ENCODE assay signal across 15 cellular contexts in the genomic region with DNA sequence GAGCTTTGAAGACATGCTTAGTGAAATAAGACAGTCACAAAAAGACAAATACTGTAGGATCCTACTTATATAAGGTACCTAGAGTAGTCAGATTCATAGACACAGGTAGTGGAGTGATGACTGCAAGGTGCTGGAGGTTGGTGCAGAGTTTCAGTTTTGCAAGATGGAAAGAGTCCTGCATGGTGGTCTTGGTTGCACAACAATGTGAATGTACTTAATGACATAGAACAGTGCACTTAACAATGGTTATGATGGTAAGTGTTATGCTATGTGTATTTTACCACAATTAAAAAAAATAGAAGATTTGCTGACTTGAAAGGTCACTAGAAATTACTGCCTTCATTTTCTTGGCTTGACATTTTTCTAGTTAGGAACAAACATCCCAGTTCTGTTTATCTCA. TPM values are rescaled to one million over a fixed set of nuclear protein-coding genes. Genes with fewer than 3 reads are reported as not detected.
DNase-seq lines count a peak whose midpoint lies in the region; ATAC-seq and TF ChIP-seq lines count a peak whose summit lies in the region.
"Had no signal": no experiment of that assay in that cellular context is flagged by ENCODE, and none has a peak within 500 bp of the region (broad histone marks: within the 10 kb centered on the region; RNA-seq: fewer than 3 reads in every experiment).

No MANE protein-coding gene starts in this region.

- H4K20me1 ChIP-seq in BLaER1: peaks cover 32% of the 10 kb centered on the region

- no peak overlapping the region for H3K4me3 ChIP-seq in BLaER1
- H3K4me3 ChIP-seq in CD8-positive, alpha-beta T cell (ENCODE audit: low read depth, low read length): no peak overlapping the region
- H3K4me3 ChIP-seq in mesenchymal stem cell (ENCODE audit: insufficient read depth in 1 of 2, low read depth in 1 of 2, low read length in 2 of 2): no peak overlapping the region
- H3K4me3 ChIP-seq: SK-N-MC had no signal

- H3K27ac ChIP-seq in BLaER1 (no peak overlapping the region), VCaP (peak overlapping the region; percentile 56), mesenchymal stem cell (ENCODE audit: low read length, poor library complexity, severe bottlenecking) (no peak overlapping the region)
- no peak overlapping the region for H3K27ac ChIP-seq in CD8-positive, alpha-beta T cell (ENCODE audit: low read depth, low read length)
- H3K27ac ChIP-seq: SK-N-MC had no signal

- no peaks in the 10 kb centered on the region for H3K27me3 ChIP-seq in BLaER1
- H3K27me3 ChIP-seq in CD8-positive, alpha-beta T cell (ENCODE audit: insufficient read depth, low read length): no peaks in the 10 kb centered on the region
- no peaks in the 10 kb centered on the region for H3K27me3 ChIP-seq in mesenchymal stem cell (ENCODE audit: control insufficient read depth in 1 of 2, insufficient read depth in 1 of 2, low read length in 2 of 2)

- H3K79me1 ChIP-seq in mesenchymal stem cell (replicated peaks; ENCODE audit: low read length, poor library complexity, severe bottlenecking): peaks cover 34% of the 10 kb centered on the region

- H3K4me1 Mint-ChIP-seq in CD8-positive, alpha-beta T cell (ENCODE audit: low read depth): peaks cover 77% of the 10 kb centered on the region
- H3K4me1 Mint-ChIP-seq in immature natural killer cell: peaks cover 63 to 81% of the 10 kb centered on the region in 2 donors

- H2BK120ac ChIP-seq in mesenchymal stem cell (ENCODE audit: low read depth, low read length): no peak overlapping the region

- H3K4me3 Mint-ChIP-seq in CD8-positive, alpha-beta T cell: no peak overlapping the region
- no peak overlapping the region for H3K4me3 Mint-ChIP-seq in immature natural killer cell
- H3K4me3 Mint-ChIP-seq: central memory CD8-positive, alpha-beta T cell; stimulated activated memory B cell treated with anti-CD40 and anti-IgM and Interleukin-4, amounts not matched to agents 10 μg/mL and 1 μg/mL and 100 μg/mL, for 72 hours had no signal

- H3K27ac Mint-ChIP-seq in CD8-positive, alpha-beta T cell: peak overlapping the region; percentile 21
- H3K27ac Mint-ChIP-seq in immature natural killer cell: no peak overlapping the region
- H3K27ac Mint-ChIP-seq: stimulated activated memory B cell treated with anti-CD40 and anti-IgM and Interleukin-4, amounts not matched to agents 10 μg/mL and 1 μg/mL and 100 μg/mL, for 72 hours had no signal

- H3K9ac ChIP-seq in BLaER1 (no peak overlapping the region), mesenchymal stem cell (ENCODE audit: low read length) (no peak overlapping the region)

- no peak overlapping the region for H2BK5ac ChIP-seq in mesenchymal stem cell (ENCODE audit: low read depth, low read length, poor library complexity, severe bottlenecking)

- H2AK5ac ChIP-seq in mesenchymal stem cell (ENCODE audit: low read length, severe bottlenecking): no peak overlapping the region

- H2BK15ac ChIP-seq in mesenchymal stem cell (ENCODE audit: low read depth, poor library complexity, severe bottlenecking): no peak overlapping the region

- H3K4ac ChIP-seq in mesenchymal stem cell (ENCODE audit: low read depth in 1 of 2, low read length in 2 of 2): no peak overlapping the region

- no peak overlapping the region for H2AFZ ChIP-seq in mesenchymal stem cell (ENCODE audit: low read depth, low read length)

- no peak for DNase-seq in CD8-positive, alpha-beta T cell
- DNase-seq in mesenchymal stem cell: peak; percentile 56
- DNase-seq in immature natural killer cell: no peak
- DNase-seq in NCI-H524 (lab: John Stamatoyannopoulos, UW): no peak
- no peak for DNase-seq in middle frontal gyrus (ENCODE audit: extremely low spot score, low spot score)
- DNase-seq: activated naive CD4-positive, alpha-beta T cell treated with anti-CD3 and anti-CD28 coated beads, Interleukin-2, amount 50 U/mL, for 16 hours; foreskin melanocyte; NCI-H446; occipital lobe had no signal

- H3K36me3 ChIP-seq in BLaER1 (peaks cover 6% of the 10 kb centered on the region), mesenchymal stem cell (ENCODE audit: control insufficient read depth in 1 of 2, insufficient read depth in 2 of 2, low read depth in 1 of 2, low read length in 2 of 2) (no peaks in the 10 kb centered on the region)
- H3K36me3 ChIP-seq in CD8-positive, alpha-beta T cell (ENCODE audit: insufficient read depth, low read length): no peaks in the 10 kb centered on the region

- no peaks in the 10 kb centered on the region for H3K36me3 Mint-ChIP-seq in CD8-positive, alpha-beta T cell
- no peaks in the 10 kb centered on the region for H3K36me3 Mint-ChIP-seq in immature natural killer cell
- H3K36me3 Mint-ChIP-seq: stimulated activated memory B cell treated with anti-CD40 and anti-IgM and Interleukin-4, amounts not matched to agents 10 μg/mL and 1 μg/mL and 100 μg/mL, for 72 hours had no signal

- H3K23ac ChIP-seq in mesenchymal stem cell (ENCODE audit: low read length in 2 of 2): no peak overlapping the region

- H2BK12ac ChIP-seq in mesenchymal stem cell (ENCODE audit: low read length in 2 of 2): no peak overlapping the region

- H4K8ac ChIP-seq in mesenchymal stem cell (ENCODE audit: low read length): no peak overlapping the region

- CTCF ChIA-PET in CD8-positive, alpha-beta T cell (lab: Charles Lee): interaction anchor here (0.7 kb wide), 1 partner anchor 17 kb away, joined by 4 read pairs; no protein-coding TSS in a partner anchor

- H3K9me3 ChIP-seq in BLaER1 (no peaks in the 10 kb centered on the region), mesenchymal stem cell (ENCODE audit: control insufficient read depth, low read length) (no peaks in the 10 kb centered on the region)
- no peaks in the 10 kb centered on the region for H3K9me3 ChIP-seq in CD8-positive, alpha-beta T cell (ENCODE audit: low read length)

- no peak overlapping the region for H3K14ac ChIP-seq in mesenchymal stem cell (ENCODE audit: low read length in 2 of 2)

- POLR2A ChIA-PET in CD8-positive, alpha-beta T cell (lab: Charles Lee): no interaction called here

- H3K18ac ChIP-seq in mesenchymal stem cell (ENCODE audit: low read depth in 1 of 2, low read length in 2 of 2): no peak overlapping the region

- no peaks in the 10 kb centered on the region for H3K27me3 Mint-ChIP-seq in CD8-positive, alpha-beta T cell (ENCODE audit: low read depth)
- no peaks in the 10 kb centered on the region for H3K27me3 Mint-ChIP-seq in immature natural killer cell (ENCODE audit: low read depth in 3 of 3)
- H3K27me3 Mint-ChIP-seq: central memory CD8-positive, alpha-beta T cell; IgD-negative memory B cell; stimulated activated memory B cell treated with anti-CD40 and anti-IgM and Interleukin-4, amounts not matched to agents 10 μg/mL and 1 μg/mL and 100 μg/mL, for 72 hours had no signal

- H3K4me2 ChIP-seq in BLaER1 (peak overlapping the region; percentile 81), mesenchymal stem cell (ENCODE audit: low read length, poor library complexity, severe bottlenecking) (no peak overlapping the region)

- no peak overlapping the region for H4K91ac ChIP-seq in mesenchymal stem cell (ENCODE audit: low read length)

- H3K4me1 ChIP-seq in BLaER1 (peaks cover 64% of the 10 kb centered on the region), mesenchymal stem cell (ENCODE audit: control insufficient read depth, insufficient read depth, low read depth, low read length) (peaks cover 3% of the 10 kb centered on the region)
- H3K4me1 ChIP-seq in CD8-positive, alpha-beta T cell (ENCODE audit: insufficient read depth, low read length): peaks cover 56% of the 10 kb centered on the region

- intact Hi-C loops in CD8-positive, alpha-beta T cell (cut with DNase I, micrococcal nuclease): no loop called here

- ATAC-seq in CD8-positive, alpha-beta T cell: no peak
- ATAC-seq: stimulated activated memory B cell treated with anti-CD40 and anti-IgM and Interleukin-4, amounts not matched to agents 10 μg/mL and 1 μg/mL and 100 μg/mL, for 72 hours had no signal

- no peak for TF ChIP-seq CTCF in CD8-positive, alpha-beta T cell (IDR thresholded peaks at IDR 0.05)
- TF ChIP-seq CTCF in VCaP (conservative IDR thresholded peaks at IDR 0.05): no peak

- H3K9me3 Mint-ChIP-seq in CD8-positive, alpha-beta T cell: no peaks in the 10 kb centered on the region
- no peaks in the 10 kb centered on the region for H3K9me3 Mint-ChIP-seq in immature natural killer cell
- H3K9me3 Mint-ChIP-seq: central memory CD8-positive, alpha-beta T cell; IgD-negative memory B cell; stimulated activated memory B cell treated with anti-CD40 and anti-IgM and Interleukin-4, amounts not matched to agents 10 μg/mL and 1 μg/mL and 100 μg/mL, for 72 hours had no signal

RNA-seq across cellular contexts. Expression of gene CERS6, which starts 9.5 kb away (rescaled TPM):
- 10 to 100 TPM; 17.9 to 18.5 TPM for total RNA-seq in CD8-positive, alpha-beta T cell
- 11.1 TPM for polyA plus RNA-seq in mesenchymal stem cell (2013, experiment 1 of 2)
- polyA plus RNA-seq in mesenchymal stem cell (2013, experiment 2 of 2): 11.4 TPM
- polyA plus RNA-seq in immature natural killer cell: 1 to 10 TPM; 2.4 to 9.2 (median 5.6) TPM
